Comparison of ENCODE assay signal across 8 cellular contexts in genomic region chr1:149712154-149713017, GRCh38.
DNase-seq lines count a peak whose midpoint lies in the region; ATAC-seq and TF ChIP-seq lines count a peak whose summit lies in the region.
"Not testable (repeated sequence)": the region's sequence is repeated elsewhere in the genome, so short reads cannot be mapped to it uniquely, and the experiment has no call there.

No MANE protein-coding gene starts in this region.

- not testable (repeated sequence) for H3K27ac ChIP-seq in HUES64 (ENCODE audit: low read depth, low read length); OCI-LY3 (ENCODE audit: low read length)

- not testable (repeated sequence) for H2AFZ ChIP-seq in OCI-LY3 (ENCODE audit: low read depth, low read length)

- peak overlapping the region; percentile 46 for H3K27ac Mint-ChIP-seq in activated CD8-positive, alpha-beta T cell treated with anti-CD3 and anti-CD28 coated beads, Interleukin-2, amount 10 ng/mL, durations not matched to agents 7 days and 5 days
- not testable (repeated sequence) for H3K27ac Mint-ChIP-seq in nephron progenitor cell

- CTCF ChIA-PET in activated CD8-positive, alpha-beta T cell treated with anti-CD3 and anti-CD28 coated beads, Interleukin-2, amount 10 ng/mL, durations not matched to agents 7 days and 5 days (lab: Charles Lee) = not testable (repeated sequence)

- H3K27me3 Mint-ChIP-seq in activated CD8-positive, alpha-beta T cell treated with anti-CD3 and anti-CD28 coated beads, Interleukin-2, amount 10 ng/mL, durations not matched to agents 7 days and 5 days (ENCODE audit: low read depth); nephron progenitor cell (ENCODE audit: low read depth, poor library complexity): not testable (repeated sequence)

- H3K36me3 ChIP-seq in HUES64 (ENCODE audit: insufficient read depth, low read length); OCI-LY3 (replicated peaks; ENCODE audit: low read depth, low read length): not testable (repeated sequence)

- POLR2A ChIA-PET in activated CD8-positive, alpha-beta T cell treated with anti-CD3 and anti-CD28 coated beads, Interleukin-2, amount 10 ng/mL, durations not matched to agents 7 days and 5 days (lab: Charles Lee) = not testable (repeated sequence)

- not testable (repeated sequence) for H3K36me3 Mint-ChIP-seq in activated CD8-positive, alpha-beta T cell treated with anti-CD3 and anti-CD28 coated beads, Interleukin-2, amount 10 ng/mL, durations not matched to agents 7 days and 5 days (ENCODE audit: low read depth); nephron progenitor cell (ENCODE audit: low read depth)

- not testable (repeated sequence) for H3K79me2 ChIP-seq in OCI-LY3 (ENCODE audit: low read length)

- H4K20me1 ChIP-seq in OCI-LY3 (ENCODE audit: insufficient read depth, low read length) = not testable (repeated sequence)

- H3K9ac ChIP-seq in HUES64 (ENCODE audit: low read depth, low read length) (peak overlapping the region; percentile 52; the same call in 1 of the 2 replicates), OCI-LY3 (ENCODE audit: low read length) (peak overlapping the region; percentile 51; the same call in 1 of the 2 replicates)

- DNase-seq in CD1c-positive myeloid dendritic cell (ENCODE audit: extremely low spot score) (peak; percentile 25), cardiac fibroblast (ENCODE audit: low read depth in 2 of 2) (peak; percentile 49 to 78), nephron progenitor cell (peak; percentile 55)
- peak; percentile 50 for DNase-seq in activated CD8-positive, alpha-beta T cell treated with anti-CD3 and anti-CD28 coated beads, Interleukin-2, amount 10 ng/mL, durations not matched to agents 7 days and 5 days
- DNase-seq in left ventricle myocardium superior = not testable (repeated sequence)
- peak; percentile 4 to 39 (median 19) for DNase-seq in stimulated activated CD4-positive, alpha-beta T cell treated with anti-CD3 and anti-CD28 coated beads, TNF-alpha, amount 100 ng/mL, for 48 hours (ENCODE audit: low read depth in 3 of 3)

- WGBS in HUES64 = 8% methylated on average over 18 of the region's 34 CpGs

- peak overlapping the region; percentile 73 for H3K4me3 ChIP-seq in HUES64 (ENCODE audit: low read length)
- peak overlapping the region; percentile 70 for H3K4me3 ChIP-seq in OCI-LY3 (ENCODE audit: low read length)
- peak overlapping the region in 1 of 2 donors; percentile 24 for H3K4me3 ChIP-seq in cardiac fibroblast (replicated peaks in 1 of 2; ENCODE audit: low read depth in 2 of 2, low read length in 2 of 2)

- intact Hi-C loops in left ventricle myocardium superior (cut with micrococcal nuclease) = not testable (repeated sequence)

- H3K4me1 ChIP-seq in HUES64 (ENCODE audit: insufficient read depth, low read length); OCI-LY3 (ENCODE audit: low read length): not testable (repeated sequence)

- H3K4me2 ChIP-seq in OCI-LY3 (ENCODE audit: low read length) = peak overlapping the region; percentile 53

- not testable (repeated sequence) for H3K4me1 Mint-ChIP-seq in activated CD8-positive, alpha-beta T cell treated with anti-CD3 and anti-CD28 coated beads, Interleukin-2, amount 10 ng/mL, durations not matched to agents 7 days and 5 days (ENCODE audit: low read depth); nephron progenitor cell

- not testable (repeated sequence) for H3K9me3 ChIP-seq in HUES64 (ENCODE audit: insufficient read depth, low read depth, low read length); OCI-LY3 (ENCODE audit: insufficient read depth, low read length)

- H3K27me3 ChIP-seq in HUES64 (ENCODE audit: insufficient read depth, low read length); OCI-LY3 (ENCODE audit: low read depth, low read length): not testable (repeated sequence)

- not testable (repeated sequence) for H3K4me3 Mint-ChIP-seq in activated CD8-positive, alpha-beta T cell treated with anti-CD3 and anti-CD28 coated beads, Interleukin-2, amount 10 ng/mL, durations not matched to agents 7 days and 5 days
- H3K4me3 Mint-ChIP-seq in nephron progenitor cell = peak overlapping the region; percentile 70

- not testable (repeated sequence) for ATAC-seq in activated CD8-positive, alpha-beta T cell treated with anti-CD3 and anti-CD28 coated beads, Interleukin-2, amount 10 ng/mL, durations not matched to agents 7 days and 5 days
- ATAC-seq in left ventricle myocardium superior = peak; percentile 72

- H3K9me3 Mint-ChIP-seq in activated CD8-positive, alpha-beta T cell treated with anti-CD3 and anti-CD28 coated beads, Interleukin-2, amount 10 ng/mL, durations not matched to agents 7 days and 5 days (ENCODE audit: insufficient read depth); nephron progenitor cell: not testable (repeated sequence)

- not testable (repeated sequence) for TF ChIP-seq CTCF in OCI-LY3 (IDR thresholded peaks at IDR 0.05; ENCODE audit: low read depth, low read length); cardiac fibroblast (IDR thresholded peaks at IDR 0.05; ENCODE audit: low read depth, low read length); nephron progenitor cell (IDR thresholded peaks at IDR 0.05)
